Comparison of ENCODE assay signal across 8 cellular contexts in genomic region chr1:145845514-145846161, GRCh38. TPM values are rescaled to one million over a fixed set of nuclear protein-coding genes. Genes with fewer than 3 reads are reported as not detected.
DNase-seq lines count a peak whose midpoint lies in the region; ATAC-seq and TF ChIP-seq lines count a peak whose summit lies in the region.

NUDT17 (plus strand) TSS chr1:145845630; CDS start chr1:145845641, 11 bp downstream.

- H3K9me3 ChIP-seq in DOHH2 (ENCODE audit: control insufficient read depth, insufficient read depth, low read length) (no peaks in the 10 kb centered on the region), trophoblast cell (ENCODE audit: insufficient read depth, low read depth, low read length) (no peaks in the 10 kb centered on the region), transverse colon (no peaks in the 10 kb centered on the region)

- peaks cover 12% of the 10 kb centered on the region for H3K4me1 Mint-ChIP-seq in activated naive CD4-positive, alpha-beta T cell treated with anti-CD3 and anti-CD28 coated beads, Interleukin-2, amount 10 ng/mL, durations not matched to agents 7 days and 5 days

- peak within 1 kb of the TSS; percentile 75 for H3K14ac ChIP-seq in trophoblast cell (ENCODE audit: low read length)

- H3K36me3 Mint-ChIP-seq in activated naive CD4-positive, alpha-beta T cell treated with anti-CD3 and anti-CD28 coated beads, Interleukin-2, amount 10 ng/mL, durations not matched to agents 7 days and 5 days: peaks cover 17% of the 10 kb centered on the region

- no CpG with 5 or more reads among the region's 50 CpGs for WGBS in trophoblast cell (ENCODE audit: extremely low coverage, insufficient coverage, insufficient read length)
- 0% methylated on average over 41 of the region's 50 CpGs; no CpG with 5 or more reads in 1 of the 2 donors for WGBS in transverse colon (ENCODE audit: low coverage in 1 of 2), 2 donors

- peak within 1 kb of the TSS; percentile 73 for H3K18ac ChIP-seq in trophoblast cell (ENCODE audit: low read length)

- in situ Hi-C loops in transverse colon (cut with MboI; ENCODE audit: low pct_ligation_motif_present in 1 of 4, low pct_unique_long_range_greater_than_20kb in 1 of 4, low sequenced_read_pairs in 3 of 4): no loop called here

- no peaks in the 10 kb centered on the region for H3K9me2 ChIP-seq in DOHH2 (replicated peaks; ENCODE audit: control insufficient read depth, low read length)

- no peaks in the 10 kb centered on the region for H4K20me1 ChIP-seq in DOHH2 (ENCODE audit: control insufficient read depth, insufficient read depth, low read depth, low read length)

- H4K8ac ChIP-seq in trophoblast cell (ENCODE audit: low read depth, low read length): peak within 1 kb of the TSS; percentile 80

- peak within 1 kb of the TSS; percentile 34 for H2BK120ac ChIP-seq in trophoblast cell (ENCODE audit: insufficient read depth, low read length, poor library complexity)

- peak within 1 kb of the TSS; percentile 100 for H3K4me2 ChIP-seq in DOHH2 (ENCODE audit: low read length)
- peak within 1 kb of the TSS; percentile 84 for H3K4me2 ChIP-seq in trophoblast cell (ENCODE audit: low read length)

- no peak within 1 kb of the TSS for H2BK12ac ChIP-seq in trophoblast cell (ENCODE audit: low read length)

- H4K12ac ChIP-seq in trophoblast cell (ENCODE audit: low read depth, low read length): peak within 1 kb of the TSS; percentile 73

- peaks cover 45% of the 10 kb centered on the region for H3K36me3 ChIP-seq in DOHH2 (ENCODE audit: control insufficient read depth, low read length)
- peaks cover 20 to 42% of the 10 kb centered on the region in 2 experiments for H3K36me3 ChIP-seq in trophoblast cell (ENCODE audit: control insufficient read depth in 1 of 2, insufficient read depth in 2 of 2, low read length in 2 of 2)
- H3K36me3 ChIP-seq in transverse colon: peaks cover 0 to 34% (median 14%) of the 10 kb centered on the region in 4 donors

- intact Hi-C loops in Right ventricle myocardium inferior (cut with DNase I) (loop anchor here (1.0 to 5.0 kb wide), 3 partner anchors 65 to 167 kb away; partner anchors contain the start of genes ANKRD34A, ITGA10 and POLR3GL), transverse colon (cut with DNase I; ENCODE audit: low total_unique reads) (loop anchor here (10.0 kb wide), 1 partner anchor 169 kb away; no protein-coding TSS in a partner anchor)

- TF ChIP-seq POLR2A in transverse colon (IDR thresholded peaks at IDR 0.05): no peak

- H3K23ac ChIP-seq in trophoblast cell (ENCODE audit: low read length): no peak within 1 kb of the TSS

- DNase-seq in Kasumi-1 (lab: John Stamatoyannopoulos, UW): peak; percentile 71 to 74
- peak; percentile 84 for DNase-seq in SK-N-DZ (ENCODE audit: low spot score)
- peak; percentile 82 for DNase-seq in activated naive CD4-positive, alpha-beta T cell treated with anti-CD3 and anti-CD28 coated beads, Interleukin-2, amount 10 ng/mL, durations not matched to agents 7 days and 5 days
- peak; percentile 94 for DNase-seq in Right ventricle myocardium inferior (ENCODE audit: missing footprints)
- DNase-seq in trophoblast cell: peak; percentile 84 to 91
- DNase-seq in transverse colon: peak; percentile 80

- ATAC-seq in GM21717 (IDR thresholded peaks at IDR 0.05; ENCODE audit: unreplicated experiment) (peak; percentile 56), Right ventricle myocardium inferior (peak; percentile 87)

- CTCF ChIA-PET in activated naive CD4-positive, alpha-beta T cell treated with anti-CD3 and anti-CD28 coated beads, Interleukin-2, amount 10 ng/mL, durations not matched to agents 7 days and 5 days (lab: Charles Lee): interaction anchor here (0.9 to 9.5 kb wide), 32 partner anchors 10 to 187 kb away, joined by 3 to 121 read pairs (median 6); partner anchors contain the start of genes ANKRD34A, ANKRD35, HJV and ITGA10

- peaks cover 30% of the 10 kb centered on the region for H3K4me1 ChIP-seq in DOHH2 (ENCODE audit: control insufficient read depth, low read length)
- H3K4me1 ChIP-seq in trophoblast cell (ENCODE audit: control insufficient read depth in 1 of 2, insufficient read depth in 2 of 2, low read length in 2 of 2): peaks cover 11 to 20% of the 10 kb centered on the region in 2 experiments
- H3K4me1 ChIP-seq in transverse colon: peaks cover 0 to 17% (median 11%) of the 10 kb centered on the region in 4 donors

- peaks cover 6% of the 10 kb centered on the region for H3K79me1 ChIP-seq in trophoblast cell (ENCODE audit: low read length)

- no peak within 1 kb of the TSS for H2BK5ac ChIP-seq in trophoblast cell (ENCODE audit: low read depth, low read length, poor library complexity)

- peak within 1 kb of the TSS; percentile 50 for H3K27ac Mint-ChIP-seq in activated naive CD4-positive, alpha-beta T cell treated with anti-CD3 and anti-CD28 coated beads, Interleukin-2, amount 10 ng/mL, durations not matched to agents 7 days and 5 days

- H3K4me3 Mint-ChIP-seq in activated naive CD4-positive, alpha-beta T cell treated with anti-CD3 and anti-CD28 coated beads, Interleukin-2, amount 10 ng/mL, durations not matched to agents 7 days and 5 days: no peak within 1 kb of the TSS

- no peaks in the 10 kb centered on the region for H3K27me3 ChIP-seq in DOHH2 (ENCODE audit: control insufficient read depth, low read length)
- no peaks in the 10 kb centered on the region for H3K27me3 ChIP-seq in trophoblast cell (ENCODE audit: insufficient read depth, low read length)
- H3K27me3 ChIP-seq in transverse colon: no peaks in the 10 kb centered on the region

- no peaks in the 10 kb centered on the region for H3K9me3 Mint-ChIP-seq in activated naive CD4-positive, alpha-beta T cell treated with anti-CD3 and anti-CD28 coated beads, Interleukin-2, amount 10 ng/mL, durations not matched to agents 7 days and 5 days

- peak within 1 kb of the TSS; percentile 16 for H3K9ac ChIP-seq in trophoblast cell (ENCODE audit: low read length)

- H3K27ac ChIP-seq in DOHH2 (ENCODE audit: low read depth, low read length): peak within 1 kb of the TSS; percentile 84
- H3K27ac ChIP-seq in trophoblast cell (ENCODE audit: low read depth, low read length): no peak within 1 kb of the TSS
- H3K27ac ChIP-seq in transverse colon: peak within 1 kb of the TSS; percentile 73 to 76 (median 73)

- no peak for TF ChIP-seq EP300 in transverse colon (IDR thresholded peaks at IDR 0.05; ENCODE audit: low read depth)

- H3K79me2 ChIP-seq in DOHH2 (ENCODE audit: control insufficient read depth, low read length) (no peaks in the 10 kb centered on the region), trophoblast cell (ENCODE audit: control insufficient read depth, insufficient read depth, low read length, poor library complexity) (peaks cover 5% of the 10 kb centered on the region)

- H3K4ac ChIP-seq in trophoblast cell (ENCODE audit: low read depth, low read length): peak within 1 kb of the TSS; percentile 30

- no peaks in the 10 kb centered on the region for H3K27me3 Mint-ChIP-seq in activated naive CD4-positive, alpha-beta T cell treated with anti-CD3 and anti-CD28 coated beads, Interleukin-2, amount 10 ng/mL, durations not matched to agents 7 days and 5 days

- peaks cover 32% of the 10 kb centered on the region for H3F3A ChIP-seq in DOHH2 (ENCODE audit: control insufficient read depth, insufficient read depth)

- H2AFZ ChIP-seq in trophoblast cell (ENCODE audit: insufficient read depth, low read length, poor library complexity): peak within 1 kb of the TSS; percentile 80

- TF ChIP-seq CTCF in DOHH2 (IDR thresholded peaks at IDR 0.05; ENCODE audit: low read depth, low read length, poor library complexity, severe bottlenecking) (peak; percentile 98), transverse colon (IDR thresholded peaks at IDR 0.05) (peak; percentile 89 to 97 (median 91))

- peak within 1 kb of the TSS; percentile 64 for H4K91ac ChIP-seq in trophoblast cell (ENCODE audit: low read depth, low read length)

- peak within 1 kb of the TSS; percentile 43 for H2AK5ac ChIP-seq in trophoblast cell (ENCODE audit: low read length)

- H3K4me3 ChIP-seq in DOHH2 (ENCODE audit: low read length): peak within 1 kb of the TSS; percentile 90
- peak within 1 kb of the TSS; percentile 63 for H3K4me3 ChIP-seq in trophoblast cell (ENCODE audit: low read depth, low read length)
- peak within 1 kb of the TSS; percentile 4 to 56 (median 46) for H3K4me3 ChIP-seq in transverse colon

RNA-seq across cellular contexts. Expression of gene NUDT17, which starts in this region (rescaled TPM):
- polyA plus RNA-seq in SK-N-DZ (2014; cell fraction: cytosol; rRNA removed): 3.9 and 5.4 TPM in 2 replicates
- polyA plus RNA-seq in SK-N-DZ (2014; cell fraction: nucleus; rRNA removed): 13.2 and 24.3 TPM in 2 replicates
- 3.3 TPM for total RNA-seq in Right ventricle myocardium inferior
- polyA plus RNA-seq in trophoblast cell (2013): 2.2 TPM in 2 replicates
- 1 to 10 TPM in 2 of 4 donors, under 1 TPM in 1, not detected in 1; 0.95 to 2.2 (median 1.1) TPM for total RNA-seq in transverse colon
